Comparison of ENCODE assay signal across 8 cellular contexts in genomic region chr2:39120521-39120770, GRCh38. TPM values are rescaled to one million over a fixed set of nuclear protein-coding genes. Genes with fewer than 3 reads are reported as not detected.
DNase-seq lines count a peak whose midpoint lies in the region; TF ChIP-seq lines count a peak whose summit lies in the region.

No MANE protein-coding gene starts in this region.

- H3K9ac ChIP-seq in GM23248 (peak overlapping the region; percentile 84), iPS-20b (ENCODE audit: low read depth, low read length) (peak overlapping the region; percentile 90; the same call in 1 of the 2 replicates)

- no peaks in the 10 kb centered on the region for H4K20me1 ChIP-seq in GM23248 (ENCODE audit: insufficient read depth)

- no peak overlapping the region for H2AFZ ChIP-seq in GM23248

- no peaks in the 10 kb centered on the region for H3K9me2 ChIP-seq in GM23248 (ENCODE audit: insufficient read depth)

- H3K79me2 ChIP-seq in GM23248 (ENCODE audit: insufficient read depth) = peaks cover 71% of the 10 kb centered on the region

- WGBS in GM23248 (ENCODE audit: low coverage in 1 of 2, low lambda C conversion rate in 2 of 2, missing lambda C conversion rate in 2 of 2), 2 experiments = 2% methylated on average over 28 of the region's 37 CpGs; no CpG with 5 or more reads in 1 of the 2 experiments
- WGBS in urinary bladder = 0% methylated on average over 36 of the region's 37 CpGs

- TF ChIP-seq CTCF in BJ (IDR thresholded peaks at IDR 0.05; ENCODE audit: insufficient read depth, low read depth, low read length) (no peak), RWPE1 (conservative IDR thresholded peaks at IDR 0.05; ENCODE audit: low read depth) (no peak)

- H3K4me3 ChIP-seq in BJ (ENCODE audit: low read depth, low read length) = peak overlapping the region; percentile 56
- peak overlapping the region; percentile 82 for H3K4me3 ChIP-seq in GM23248
- H3K4me3 ChIP-seq in iPS-20b (ENCODE audit: low read length) = peak overlapping the region; percentile 82; the same call in 1 of the 2 replicates
- peak overlapping the region; percentile 98 for H3K4me3 ChIP-seq in urinary bladder (ENCODE audit: low read depth, low read length)

- H3K9me3 ChIP-seq in GM23248 (ENCODE audit: low read depth) (no peaks in the 10 kb centered on the region), iPS-20b (ENCODE audit: insufficient read depth, low read depth, low read length) (no peaks in the 10 kb centered on the region)

- H3K27ac ChIP-seq in GM23248 (peak overlapping the region; percentile 78), RWPE1 (peak overlapping the region; percentile 96), iPS-20b (ENCODE audit: low read length) (no peak overlapping the region), urinary bladder (ENCODE audit: low read depth) (peak overlapping the region; percentile 99)

- H3K4me1 ChIP-seq in GM23248 (ENCODE audit: insufficient read depth) = peaks cover 21% of the 10 kb centered on the region
- peaks cover 20% of the 10 kb centered on the region for H3K4me1 ChIP-seq in iPS-20b (ENCODE audit: insufficient read depth, low read length)
- peaks cover 2% of the 10 kb centered on the region for H3K4me1 ChIP-seq in urinary bladder (ENCODE audit: insufficient read depth)

- in situ Hi-C loops in GM23248 (cut with MboI) = loop anchor here (10.0 kb wide), 1 partner anchor 104 kb away; no protein-coding TSS in a partner anchor

- CTCF ChIA-PET in BJ (lab: Yijun Ruan, JAX) (interaction anchor here (0.8 to 4.5 kb wide), 8 partner anchors 9 to 108 kb away, joined by 3 to 56 read pairs (median 4); no protein-coding TSS in a partner anchor), RWPE1 (lab: Yijun Ruan, JAX) (interaction anchor here (0.6 to 1.9 kb wide), 3 partner anchors 75 to 173 kb away, joined by 4 to 5 read pairs (median 4); no protein-coding TSS in a partner anchor)

- H3K4me2 ChIP-seq in GM23248 (ENCODE audit: unreplicated experiment) = peak overlapping the region; percentile 96

- no peaks in the 10 kb centered on the region for H3K36me3 ChIP-seq in BJ (ENCODE audit: control insufficient read depth, insufficient read depth, low read length)
- no peaks in the 10 kb centered on the region for H3K36me3 ChIP-seq in GM23248 (ENCODE audit: low read depth)
- H3K36me3 ChIP-seq in iPS-20b (ENCODE audit: insufficient read depth, low read depth, low read length) = peaks cover 11% of the 10 kb centered on the region; the same call in 1 of the 2 replicates
- no peaks in the 10 kb centered on the region for H3K36me3 ChIP-seq in urinary bladder (ENCODE audit: insufficient read depth)

- DNase-seq in BJ (ENCODE audit: low read depth) (no peak), GM23248 (no peak), RWPE1 (ENCODE audit: low spot score) (no peak), globus pallidus (ENCODE audit: low spot score) (no peak), C1 segment of cervical spinal cord (lab: John Stamatoyannopoulos, UW) (no peak), SIG-M5 (lab: John Stamatoyannopoulos, UW) (no peak)

- POLR2A ChIA-PET in BJ (lab: Charles Lee) = no interaction called here
- POLR2A ChIA-PET in RWPE1 (lab: Yijun Ruan, JAX; ENCODE audit: low non-redundant PET) = interaction anchor here (1.1 to 1.3 kb wide), 2 partner anchors 23 to 173 kb away, joined by 3 to 4 read pairs; no protein-coding TSS in a partner anchor

- H3K27me3 ChIP-seq in BJ (ENCODE audit: control insufficient read depth, insufficient read depth, low read length) (no peaks in the 10 kb centered on the region), GM23248 (replicated peaks; ENCODE audit: insufficient read depth) (no peaks in the 10 kb centered on the region), iPS-20b (ENCODE audit: insufficient read depth, low read length) (no peaks in the 10 kb centered on the region)

- peaks cover 38% of the 10 kb centered on the region for H3F3A ChIP-seq in GM23248 (ENCODE audit: insufficient read depth)

RNA-seq across cellular contexts. Expression of gene SOS1, which starts 0.4 kb away (rescaled TPM):
- polyA plus RNA-seq in BJ (2011; rRNA removed) (12.9 and 23.3 TPM in 2 replicates), GM23248 (2016; fragmentation: Nextera tagmentation; extraction: Ambion mirVana) (3.8 and 5.0 TPM in 2 replicates), urinary bladder (17.3 TPM)
- polyA minus RNA-seq in BJ (2011; rRNA and poly(A)+ RNA removed) = 14.0 and 19.8 TPM in 2 replicates
- total RNA-seq in GM23248 (2014; rRNA removed; shearing (Covaris generic)) = 8.6 and 22.0 TPM in 2 replicates
- total RNA-seq in urinary bladder = 92.6 TPM
